In the genomic region with DNA sequence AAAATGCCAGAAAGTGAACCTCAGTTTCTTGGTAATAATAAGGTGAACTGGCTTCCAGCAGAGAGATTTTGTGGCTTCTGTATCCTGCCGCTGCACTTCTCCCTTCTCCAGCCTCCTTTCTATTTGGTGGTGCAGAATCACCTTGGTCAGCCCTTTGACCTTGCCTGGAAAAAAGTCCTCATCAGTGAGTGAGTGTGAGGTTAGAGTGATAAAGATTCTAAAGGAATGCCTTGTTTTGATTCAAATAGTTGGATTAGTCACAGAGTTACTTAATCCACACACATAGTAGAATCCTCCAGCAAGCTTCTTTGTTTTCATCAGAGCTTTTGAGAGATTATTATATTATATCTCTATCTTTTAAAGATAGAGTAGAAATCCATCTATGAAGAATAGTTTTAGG, we compare ENCODE assay signal across 19 cellular contexts.
A peak's percentile ranks its signal among the peaks of the same experiment; 100 is the strongest.
DNase-seq lines count a peak whose midpoint lies in the region; ATAC-seq, FAIRE-seq and TF ChIP-seq lines count a peak whose summit lies in the region.
"Had no signal": no experiment of that assay in that cellular context is flagged by ENCODE, and none has a peak within 500 bp of the region (broad histone marks: within the 10 kb centered on the region; RNA-seq: fewer than 3 reads in every experiment).

No MANE protein-coding gene starts in this region.

- POLR2A ChIA-PET in HepG2 (lab: Yijun Ruan, JAX) = no interaction called here

- H3K4me3 ChIP-seq in HepG2 (replicated peaks in 1 of 3; ENCODE audit: insufficient read depth in 1 of 3, low read depth in 2 of 3, low read length in 3 of 3) (no peak overlapping the region), right lobe of liver (no peak overlapping the region), adrenal gland (no peak overlapping the region), foreskin fibroblast (ENCODE audit: low read depth in 1 of 2, low read length in 2 of 2) (no peak overlapping the region)
- H3K4me3 ChIP-seq: hepatocyte, prostate gland, SJSA1, testis had no signal

- intact Hi-C loops in HepG2 (cut with micrococcal nuclease; ENCODE audit: unreplicated experiment) (no loop called here), right lobe of liver (cut with DNase I) (no loop called here), adrenal gland (cut with DNase I) (no loop called here)

- H3K27ac ChIP-seq in HepG2 (ENCODE audit: extremely low read length, insufficient read depth, low read length) (no peak overlapping the region), right lobe of liver (no peak overlapping the region), adrenal gland (no peak overlapping the region), caudate nucleus (ENCODE audit: low read depth, low read length) (no peak overlapping the region)
- H3K27ac ChIP-seq: hepatocyte, prostate gland, SJSA1, testis had no signal

- no peak for TF ChIP-seq RAD21 in HepG2 (CRISPR knock-in tag; IDR thresholded peaks at IDR 0.05)

- H3K4me1 Mint-ChIP-seq in stimulated activated naive B cell treated with anti-CD40 and anti-IgM and Interleukin-4, amounts not matched to agents 10 μg/mL and 1 μg/mL and 100 μg/mL, for 72 hours = peaks cover 30 to 54% of the 10 kb centered on the region in 2 donors

- H3K27me3 ChIP-seq in HepG2 (ENCODE audit: control insufficient read depth in 1 of 2, insufficient read depth in 2 of 2, low read length in 2 of 2) = no peaks in the 10 kb centered on the region
- no peaks in the 10 kb centered on the region for H3K27me3 ChIP-seq in right lobe of liver
- H3K27me3 ChIP-seq in adrenal gland = no peaks in the 10 kb centered on the region
- H3K27me3 ChIP-seq: hepatocyte, SJSA1, testis had no signal

- no peaks in the 10 kb centered on the region for H3K79me2 ChIP-seq in HepG2 (ENCODE audit: insufficient read depth, low read length)
- H3K79me2 ChIP-seq: hepatocyte had no signal

- in situ Hi-C loops in HepG2 (cut with HindIII; ENCODE audit: extremely low pct_ligation_motif_present, low pct_unique_long_range_greater_than_20kb) = no loop called here

- TF ChIP-seq POLR2A in HepG2 (IDR thresholded peaks at IDR 0.05; ENCODE audit: insufficient read depth in 1 of 2, low read depth in 2 of 2, low read length in 2 of 2) (no peak), right lobe of liver (IDR thresholded peaks at IDR 0.05) (no peak), adrenal gland (IDR thresholded peaks at IDR 0.05) (no peak)

- no peaks in the 10 kb centered on the region for H4K20me1 ChIP-seq in HepG2 (ENCODE audit: insufficient read depth, low read length)

- no peak for TF ChIP-seq CTCF in HepG2 (CRISPR knock-in tag; IDR thresholded peaks at IDR 0.05)
- no peak for TF ChIP-seq CTCF in right lobe of liver (IDR thresholded peaks at IDR 0.05)
- TF ChIP-seq CTCF in adrenal gland (IDR thresholded peaks at IDR 0.05) = no peak
- TF ChIP-seq CTCF in foreskin fibroblast (IDR thresholded peaks at IDR 0.05; ENCODE audit: low read depth, low read length) = no peak

- no peaks in the 10 kb centered on the region for H3K36me3 ChIP-seq in HepG2 (replicated peaks in 1 of 2; ENCODE audit: control insufficient read depth in 1 of 2, insufficient read depth in 2 of 2, low read length in 2 of 2)
- H3K36me3 ChIP-seq in right lobe of liver = no peaks in the 10 kb centered on the region
- no peaks in the 10 kb centered on the region for H3K36me3 ChIP-seq in adrenal gland (replicated peaks in 1 of 2)
- H3K36me3 ChIP-seq: prostate gland, SJSA1 had no signal

- H3K9ac ChIP-seq in HepG2 (ENCODE audit: insufficient read depth, low read depth, low read length) = no peak overlapping the region

- no TSS peak for BruUV-seq in HepG2 (replicated peaks; lab: Mats Ljungman, UMichigan)

- ATAC-seq in HepG2 = peak; percentile 38; the same call in 2 of the 3 replicates
- ATAC-seq in right lobe of liver = no peak
- ATAC-seq in stimulated activated naive B cell treated with anti-CD40 and anti-IgM and Interleukin-4, amounts not matched to agents 10 μg/mL and 1 μg/mL and 100 μg/mL, for 72 hours (replicated peaks) = no peak
- no peak for ATAC-seq in GM21576 (IDR thresholded peaks at IDR 0.05; ENCODE audit: unreplicated experiment)
- ATAC-seq: left lobe of liver had no signal

- no peak overlapping the region for H3K4me2 ChIP-seq in HepG2 (ENCODE audit: low read depth, low read length)
- H3K4me2 ChIP-seq: hepatocyte had no signal

- H3K36me3 Mint-ChIP-seq in stimulated activated naive B cell treated with anti-CD40 and anti-IgM and Interleukin-4, amounts not matched to agents 10 μg/mL and 1 μg/mL and 100 μg/mL, for 72 hours = peaks cover under 1 to 5% of the 10 kb centered on the region in 2 donors

- no peak overlapping the region for H3K4me3 Mint-ChIP-seq in stimulated activated naive B cell treated with anti-CD40 and anti-IgM and Interleukin-4, amounts not matched to agents 10 μg/mL and 1 μg/mL and 100 μg/mL, for 72 hours

- H3K27me3 Mint-ChIP-seq in stimulated activated naive B cell treated with anti-CD40 and anti-IgM and Interleukin-4, amounts not matched to agents 10 μg/mL and 1 μg/mL and 100 μg/mL, for 72 hours = no peaks in the 10 kb centered on the region

- peak; percentile 35 for DNase-seq in HepG2 (ENCODE audit: low spot score)
- DNase-seq in right lobe of liver = no peak
- peak in 4 of 7 donors; percentile 40 to 62 (median 52) for DNase-seq in adrenal gland
- peak; percentile 29 to 62 for DNase-seq in foreskin fibroblast
- DNase-seq in stimulated activated naive B cell treated with anti-CD40 and anti-IgM and Interleukin-4, amounts not matched to agents 10 μg/mL and 1 μg/mL and 100 μg/mL, for 72 hours = no peak
- no peak for DNase-seq in T-helper 2 cell
- no peak for DNase-seq in caudate nucleus (lab: John Stamatoyannopoulos, UW)
- DNase-seq: activated CD4-positive, alpha-beta T cell treated with anti-CD3 and anti-CD28 coated beads for 48 hours; activated naive CD4-positive, alpha-beta T cell treated with anti-CD3 and anti-CD28 coated beads, Interleukin-2, amount 50 U/mL, for 16 hours; COR-L47; MV-4-11; NCI-H2171; testis had no signal

- no peaks in the 10 kb centered on the region for H3K9me3 ChIP-seq in HepG2 (ENCODE audit: low read length)
- H3K9me3 ChIP-seq in right lobe of liver = no peaks in the 10 kb centered on the region
- H3K9me3 ChIP-seq in adrenal gland (replicated peaks in 1 of 3) = no peaks in the 10 kb centered on the region
- H3K9me3 ChIP-seq: prostate gland, SJSA1, testis had no signal

- H3K4me1 ChIP-seq in HepG2 (ENCODE audit: insufficient read depth, low read length) (peaks cover 45% of the 10 kb centered on the region), right lobe of liver (no peaks in the 10 kb centered on the region), adrenal gland (replicated peaks in 1 of 2) (peaks cover 12 to 32% of the 10 kb centered on the region in 2 donors)
- H3K4me1 ChIP-seq: prostate gland, testis had no signal

- no peak overlapping the region for H2AFZ ChIP-seq in HepG2 (ENCODE audit: low read length)
- H2AFZ ChIP-seq: hepatocyte had no signal

- no peak for TF ChIP-seq EP300 in HepG2 (IDR thresholded peaks at IDR 0.05; ENCODE audit: low read depth in 2 of 2, low read length in 2 of 2)
- TF ChIP-seq EP300 in HepG2 (CRISPR knock-in tag; IDR thresholded peaks at IDR 0.05; ENCODE audit: borderline replicate concordance) = no peak

- 7% methylated on average over 1 of the region's 1 CpG for WGBS in HepG2 (ENCODE audit: low lambda C conversion rate)
- WGBS in right lobe of liver (ENCODE audit: insufficient coverage, low coverage, low lambda C conversion rate, missing lambda C conversion rate) = 90% methylated on average over 1 of the region's 1 CpG
- WGBS in adrenal gland, 4 donors = 52 to 64% (median 61%) methylated on average over 1 of the region's 1 CpG

- CTCF ChIA-PET in HepG2 (lab: Yijun Ruan, JAX; ENCODE audit: low intra/inter-chr PET ratio, low total read pairs) = no interaction called here

- H3K9me3 Mint-ChIP-seq in stimulated activated naive B cell treated with anti-CD40 and anti-IgM and Interleukin-4, amounts not matched to agents 10 μg/mL and 1 μg/mL and 100 μg/mL, for 72 hours = no peaks in the 10 kb centered on the region

- FAIRE-seq in HepG2 (lab: Jason Lieb, UNC) = no peak
- FAIRE-seq: A204.1 had no signal

- H3K27ac Mint-ChIP-seq in stimulated activated naive B cell treated with anti-CD40 and anti-IgM and Interleukin-4, amounts not matched to agents 10 μg/mL and 1 μg/mL and 100 μg/mL, for 72 hours = no peak overlapping the region

TF ChIP-seq in HepG2, 621 proteins besides CTCF, POLR2A, EP300 and RAD21:
- TF ChIP-seq NR2F6 (IDR thresholded peaks at IDR 0.05) (peak; percentile 16; the same call in 1 of the 2 replicates), NR2F6 (CRISPR knock-in tag; IDR thresholded peaks at IDR 0.05) (no peak), ZNF12 (CRISPR knock-in tag; IDR thresholded peaks at IDR 0.05) (no peak)

Comparison
In these comparisons a context has a peak if more than half of its experiments do, and no peak if none do; other contexts are left out.
1. DNase-seq: peak in HepG2 (single experiment), adrenal gland (4 of 7) and foreskin fibroblast (2 of 2); none in right lobe of liver (0 of 3), stimulated activated naive B cell treated with anti-CD40 and anti-IgM and Interleukin-4, amounts not matched to agents 10 μg/mL and 1 μg/mL and 100 μg/mL, for 72 hours (single experiment), T-helper 2 cell (0 of 5) and caudate nucleus (0 of 61).